In genomic region chr2:212863185-212863588, GRCh38 we compare ENCODE assay signal across 8 cellular contexts.
DNase-seq lines count a peak whose midpoint lies in the region; FAIRE-seq and TF ChIP-seq lines count a peak whose summit lies in the region.

No MANE protein-coding gene starts in this region.

- no peak overlapping the region for H3K4me2 ChIP-seq in Loucy (ENCODE audit: low read depth, low read length, poor library complexity, severe bottlenecking)
- no peak overlapping the region for H3K4me2 ChIP-seq in hepatocyte

- CTCF ChIA-PET in AG04450 (lab: Charles Lee): interaction anchor here (1.0 kb wide), 1 partner anchor 289 kb away, joined by 3 read pairs; no protein-coding TSS in a partner anchor

- H3F3A ChIP-seq in Loucy (ENCODE audit: low read depth): no peaks in the 10 kb centered on the region

- H3K4me1 ChIP-seq in Loucy (ENCODE audit: insufficient read depth, low read length, poor library complexity, severe bottlenecking) (no peaks in the 10 kb centered on the region), hepatocyte (ENCODE audit: insufficient read depth) (no peaks in the 10 kb centered on the region)

- H3K9me3 ChIP-seq in AG04450 (ENCODE audit: control insufficient read depth, insufficient read depth, low read length): peaks cover 6% of the 10 kb centered on the region; the same call in 1 of the 2 replicates
- H3K9me3 ChIP-seq in Loucy (ENCODE audit: insufficient read depth, low read depth, low read length): peaks cover 30% of the 10 kb centered on the region
- no peaks in the 10 kb centered on the region for H3K9me3 ChIP-seq in hepatocyte (ENCODE audit: low read depth)

- H3K27me3 ChIP-seq in AG04450 (ENCODE audit: control insufficient read depth, insufficient read depth, low read length): no peaks in the 10 kb centered on the region
- H3K27me3 ChIP-seq in Loucy (ENCODE audit: insufficient read depth, low read length, poor library complexity, severe bottlenecking): peaks cover 6% of the 10 kb centered on the region
- H3K27me3 ChIP-seq in hepatocyte: no peaks in the 10 kb centered on the region

- H3K79me2 ChIP-seq in Loucy (ENCODE audit: insufficient read depth, low read length) (no peaks in the 10 kb centered on the region), hepatocyte (no peaks in the 10 kb centered on the region)

- H4K20me1 ChIP-seq in Loucy (ENCODE audit: insufficient read depth, low read length, poor library complexity, severe bottlenecking) (no peaks in the 10 kb centered on the region), hepatocyte (ENCODE audit: insufficient read depth, poor library complexity, severe bottlenecking) (no peaks in the 10 kb centered on the region)

- H3K9me2 ChIP-seq in Loucy (replicated peaks; ENCODE audit: low read depth, low read length) (no peaks in the 10 kb centered on the region), hepatocyte (replicated peaks; ENCODE audit: insufficient read depth) (no peaks in the 10 kb centered on the region)

- FAIRE-seq in urothelium cell line (lab: Jason Lieb, UNC): no peak

- H3K9ac ChIP-seq in Loucy (ENCODE audit: low read depth, low read length, poor library complexity, severe bottlenecking): no peak overlapping the region

- TF ChIP-seq CTCF in AG04450 (IDR thresholded peaks at IDR 0.05; ENCODE audit: low read depth, low read length) (peak; percentile 41), GM12801 (IDR thresholded peaks at IDR 0.05; ENCODE audit: extremely low read depth, insufficient read length) (peak; percentile 49), Loucy (conservative IDR thresholded peaks at IDR 0.05; ENCODE audit: low read length) (peak; percentile 97), hepatocyte (IDR thresholded peaks at IDR 0.05; ENCODE audit: poor library complexity) (peak; percentile 33)

- H3K36me3 ChIP-seq in Loucy (ENCODE audit: insufficient read depth, low read length) (no peaks in the 10 kb centered on the region; the same call in 1 of the 2 replicates), hepatocyte (replicated peaks; ENCODE audit: insufficient read depth, low read depth) (no peaks in the 10 kb centered on the region)

- DNase-seq in AG04450 (ENCODE audit: low read depth, low spot score) (no peak), hepatocyte (ENCODE audit: low spot score) (peak; percentile 18), urothelium cell line (ENCODE audit: low spot score) (peak; percentile 21), NK-92 (lab: John Stamatoyannopoulos, UW; ENCODE audit: unreplicated experiment) (no peak), GOT3 (lab: John Stamatoyannopoulos, UW) (no peak)
- DNase-seq in activated CD4-positive, CD25-positive, alpha-beta regulatory T cell treated with anti-CD3 and anti-CD28 coated beads, Interleukin-2, amount 50 U/mL, for 72 hours: peak; percentile 34

- POLR2A ChIA-PET in AG04450 (lab: Yijun Ruan, JAX): no interaction called here

- H2AFZ ChIP-seq in Loucy (ENCODE audit: low read length): no peak overlapping the region
- no peak overlapping the region for H2AFZ ChIP-seq in hepatocyte

- no peak overlapping the region for H3K27ac ChIP-seq in AG04450 (ENCODE audit: low read depth, low read length)
- no peak overlapping the region for H3K27ac ChIP-seq in hepatocyte

- 52% methylated on average over 5 of the region's 5 CpGs for WGBS in hepatocyte (ENCODE audit: low lambda C conversion rate, missing lambda C conversion rate)

- H3K4me3 ChIP-seq in AG04450 (ENCODE audit: low read depth, low read length): no peak overlapping the region
- no peak overlapping the region for H3K4me3 ChIP-seq in Loucy (ENCODE audit: low read length, poor library complexity, severe bottlenecking)
- no peak overlapping the region for H3K4me3 ChIP-seq in hepatocyte

Comparison
In these comparisons a context has a peak if more than half of its experiments do, and no peak if none do; other contexts are left out.
1. DNase-seq: peak in activated CD4-positive, CD25-positive, alpha-beta regulatory T cell treated with anti-CD3 and anti-CD28 coated beads, Interleukin-2, amount 50 U/mL, for 72 hours (single experiment), hepatocyte (single experiment) and urothelium cell line (single experiment); none in AG04450 (single experiment), NK-92 (single experiment) and GOT3 (single experiment).
2. CTCF ChIP-seq: peak in every context shown above with its lines; median percentile 97 in Loucy; 49 in GM12801; 41 in AG04450; 33 in hepatocyte.